Comparison of ENCODE assay signal across 8 cellular contexts in the genomic region with DNA sequence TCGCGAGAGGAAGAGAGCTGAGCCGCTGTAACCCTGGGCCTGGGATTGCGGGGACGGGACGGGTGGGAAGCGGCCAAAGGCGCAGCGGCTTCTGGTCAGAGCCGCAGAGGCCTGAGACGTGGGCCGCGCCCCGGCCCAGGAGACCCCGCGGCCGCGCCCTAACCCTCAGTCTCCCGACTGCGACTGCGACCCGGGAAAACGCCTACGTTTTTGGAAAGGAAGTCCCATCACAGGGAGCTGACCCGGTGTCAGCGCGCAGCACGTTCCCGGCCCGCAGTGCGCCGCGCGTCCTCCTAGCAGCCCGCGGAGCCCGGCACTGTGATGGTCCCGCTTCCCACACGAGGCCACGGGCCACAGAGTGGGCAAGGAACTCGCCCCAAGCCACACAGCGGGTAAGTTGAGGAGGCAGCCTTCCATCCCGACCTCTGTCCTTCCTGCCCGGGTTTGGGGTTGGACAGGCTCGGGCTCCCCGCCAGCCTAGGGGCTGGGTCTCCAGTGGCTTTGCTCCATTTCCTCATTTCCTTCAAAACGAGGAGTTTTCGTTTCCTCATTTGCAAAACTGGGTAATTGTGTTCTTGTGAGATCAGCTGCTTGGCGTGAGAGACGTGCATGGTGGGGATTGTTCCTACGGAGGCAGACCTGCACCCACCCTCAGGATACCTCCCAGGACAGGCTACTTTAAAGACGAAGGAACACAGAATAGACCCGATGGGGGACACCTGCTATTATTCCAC. TPM values are rescaled to one million over a fixed set of nuclear protein-coding genes. Genes with fewer than 3 reads are reported as not detected.
DNase-seq lines count a peak whose midpoint lies in the region; ATAC-seq and TF ChIP-seq lines count a peak whose summit lies in the region.

No MANE protein-coding gene starts in this region.

- peak overlapping the region; percentile 49 to 55 for H3K4me3 ChIP-seq in right atrium auricular region

- POLR2A ChIA-PET in WTC11 (lab: Charles Lee), result interaction anchor here (0.6 to 0.8 kb wide), 4 partner anchors 54 to 281 kb away, joined by 3 to 13 read pairs (median 4); no protein-coding TSS in a partner anchor

- TF ChIP-seq CTCF in GM13976 (IDR thresholded peaks at IDR 0.05; ENCODE audit: borderline replicate concordance, control extremely low read depth, extremely low read depth, insufficient read depth, missing control alignments) (no peak), WTC11 (IDR thresholded peaks at IDR 0.05) (no peak), right atrium auricular region (IDR thresholded peaks at IDR 0.05) (no peak)

- CTCF ChIA-PET in WTC11 (lab: Charles Lee), result interaction anchor here (0.7 to 2.8 kb wide), 10 partner anchors 12 to 407 kb away, joined by 3 to 22 read pairs (median 3); no protein-coding TSS in a partner anchor

- H3K27me3 ChIP-seq in right atrium auricular region, result no peaks in the 10 kb centered on the region

- peak; percentile 80 for ATAC-seq in WTC11
- peak; percentile 77 for ATAC-seq in sciatic nerve
- ATAC-seq in HG03457 (IDR thresholded peaks at IDR 0.05; ENCODE audit: unreplicated experiment), result no peak
- ATAC-seq in activated T-cell treated with anti-CD3 and anti-CD28 coated beads, Interleukin-2, amount 50 U/mL, for 4 hours, result no peak

- no peaks in the 10 kb centered on the region for H3K36me3 Mint-ChIP-seq in WTC11
- H3K36me3 Mint-ChIP-seq in activated T-cell treated with anti-CD3 and anti-CD28 coated beads, Interleukin-2, amount 50 U/mL, for 4 hours (ENCODE audit: insufficient read depth), result no peaks in the 10 kb centered on the region

- H3K4me1 Mint-ChIP-seq in WTC11, result peaks cover 10% of the 10 kb centered on the region
- peaks cover 3% of the 10 kb centered on the region for H3K4me1 Mint-ChIP-seq in activated T-cell treated with anti-CD3 and anti-CD28 coated beads, Interleukin-2, amount 50 U/mL, for 4 hours (ENCODE audit: low read depth)

- peaks cover 0 to 31% of the 10 kb centered on the region in 2 donors for H3K4me1 ChIP-seq in right atrium auricular region

- H3K27ac Mint-ChIP-seq in WTC11, result no peak overlapping the region

- no peaks in the 10 kb centered on the region for H3K36me3 ChIP-seq in right atrium auricular region

- in situ Hi-C loops in GM13976 (cut with MboI; ENCODE audit: low sequenced_read_pairs, unreplicated experiment), result no loop called here

- H3K9me3 ChIP-seq in right atrium auricular region, result no peaks in the 10 kb centered on the region

- H3K27me3 Mint-ChIP-seq in WTC11 (ENCODE audit: low read depth), result peaks cover 55% of the 10 kb centered on the region
- H3K27me3 Mint-ChIP-seq in activated T-cell treated with anti-CD3 and anti-CD28 coated beads, Interleukin-2, amount 50 U/mL, for 4 hours (ENCODE audit: low read depth), result peaks cover 69% of the 10 kb centered on the region

- peaks cover 28% of the 10 kb centered on the region for H3K9me3 Mint-ChIP-seq in WTC11
- H3K9me3 Mint-ChIP-seq in activated T-cell treated with anti-CD3 and anti-CD28 coated beads, Interleukin-2, amount 50 U/mL, for 4 hours, result peaks cover 11% of the 10 kb centered on the region

- peak; percentile 53 for DNase-seq in GM13976 (ENCODE audit: low spot score)
- peak; percentile 52 for DNase-seq in WTC11 (ENCODE audit: low spot score)
- DNase-seq in right atrium auricular region (ENCODE audit: low spot score), result peak; percentile 63
- DNase-seq in sciatic nerve (ENCODE audit: low spot score), result peak; percentile 72
- no peak for DNase-seq in NCI-H146 treated with DMSO at 0.1 percent for 48 hours (lab: John Stamatoyannopoulos, UW; ENCODE audit: unreplicated experiment)
- no peak for DNase-seq in activated T-cell treated with anti-CD3 and anti-CD28 coated beads, Interleukin-2, amount 50 U/mL, for 4 hours
- no peak for DNase-seq in NCI-H2029 (lab: John Stamatoyannopoulos, UW)

- peak overlapping the region; percentile 57 for H3K4me3 Mint-ChIP-seq in WTC11
- no peak overlapping the region for H3K4me3 Mint-ChIP-seq in activated T-cell treated with anti-CD3 and anti-CD28 coated beads, Interleukin-2, amount 50 U/mL, for 4 hours

- intact Hi-C loops in sciatic nerve (cut with DNase I), result no loop called here

- peak overlapping the region; percentile 76 to 79 for H3K27ac ChIP-seq in right atrium auricular region

TF ChIP-seq in WTC11, 78 proteins besides CTCF, POLR2A, EP300 and RAD21:
- TF ChIP-seq JAZF1 (CRISPR knock-in tag; IDR thresholded peaks at IDR 0.05) (no peak), FOXJ3 (CRISPR knock-in tag; IDR thresholded peaks at IDR 0.05; ENCODE audit: borderline replicate concordance) (no peak), MXD4 (CRISPR knock-in tag; IDR thresholded peaks at IDR 0.05; ENCODE audit: borderline replicate concordance) (no peak), ZNF263 (CRISPR knock-in tag; IDR thresholded peaks at IDR 0.05; ENCODE audit: low read depth) (no peak), ZBTB21 (CRISPR knock-in tag; IDR thresholded peaks at IDR 0.05; ENCODE audit: borderline replicate concordance) (no peak)
- TF ChIP-seq, protein P1, sequence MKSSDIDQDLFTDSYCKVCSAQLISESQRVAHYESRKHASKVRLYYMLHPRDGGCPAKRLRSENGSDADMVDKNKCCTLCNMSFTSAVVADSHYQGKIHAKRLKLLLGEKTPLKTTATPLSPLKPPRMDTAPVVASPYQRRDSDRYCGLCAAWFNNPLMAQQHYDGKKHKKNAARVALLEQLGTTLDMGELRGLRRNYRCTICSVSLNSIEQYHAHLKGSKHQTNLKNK (CRISPR knock-in tag; IDR thresholded peaks at IDR 0.05), result no peak
- TF ChIP-seq, protein P2, sequence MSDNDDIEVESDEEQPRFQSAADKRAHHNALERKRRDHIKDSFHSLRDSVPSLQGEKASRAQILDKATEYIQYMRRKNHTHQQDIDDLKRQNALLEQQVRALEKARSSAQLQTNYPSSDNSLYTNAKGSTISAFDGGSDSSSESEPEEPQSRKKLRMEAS (CRISPR knock-in tag; IDR thresholded peaks at IDR 0.05), result peak; percentile 60; the same call in 1 of the 2 replicates
- TF ChIP-seq, protein P3, sequence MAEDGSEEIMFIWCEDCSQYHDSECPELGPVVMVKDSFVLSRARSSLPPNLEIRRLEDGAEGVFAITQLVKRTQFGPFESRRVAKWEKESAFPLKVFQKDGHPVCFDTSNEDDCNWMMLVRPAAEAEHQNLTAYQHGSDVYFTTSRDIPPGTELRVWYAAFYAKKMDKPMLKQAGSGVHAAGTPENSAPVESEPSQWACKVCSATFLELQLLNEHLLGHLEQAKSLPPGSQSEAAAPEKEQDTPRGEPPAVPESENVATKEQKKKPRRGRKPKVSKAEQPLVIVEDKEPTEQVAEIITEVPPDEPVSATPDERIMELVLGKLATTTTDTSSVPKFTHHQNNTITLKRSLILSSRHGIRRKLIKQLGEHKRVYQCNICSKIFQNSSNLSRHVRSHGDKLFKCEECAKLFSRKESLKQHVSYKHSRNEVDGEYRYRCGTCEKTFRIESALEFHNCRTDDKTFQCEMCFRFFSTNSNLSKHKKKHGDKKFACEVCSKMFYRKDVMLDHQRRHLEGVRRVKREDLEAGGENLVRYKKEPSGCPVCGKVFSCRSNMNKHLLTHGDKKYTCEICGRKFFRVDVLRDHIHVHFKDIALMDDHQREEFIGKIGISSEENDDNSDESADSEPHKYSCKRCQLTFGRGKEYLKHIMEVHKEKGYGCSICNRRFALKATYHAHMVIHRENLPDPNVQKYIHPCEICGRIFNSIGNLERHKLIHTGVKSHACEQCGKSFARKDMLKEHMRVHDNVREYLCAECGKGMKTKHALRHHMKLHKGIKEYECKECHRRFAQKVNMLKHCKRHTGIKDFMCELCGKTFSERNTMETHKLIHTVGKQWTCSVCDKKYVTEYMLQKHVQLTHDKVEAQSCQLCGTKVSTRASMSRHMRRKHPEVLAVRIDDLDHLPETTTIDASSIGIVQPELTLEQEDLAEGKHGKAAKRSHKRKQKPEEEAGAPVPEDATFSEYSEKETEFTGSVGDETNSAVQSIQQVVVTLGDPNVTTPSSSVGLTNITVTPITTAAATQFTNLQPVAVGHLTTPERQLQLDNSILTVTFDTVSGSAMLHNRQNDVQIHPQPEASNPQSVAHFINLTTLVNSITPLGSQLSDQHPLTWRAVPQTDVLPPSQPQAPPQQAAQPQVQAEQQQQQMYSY (CRISPR knock-in tag; IDR thresholded peaks at IDR 0.05), result 0 out of 2 replicates have a peak, but pooled peaks have one; percentile 6
- TF ChIP-seq, protein P4, sequence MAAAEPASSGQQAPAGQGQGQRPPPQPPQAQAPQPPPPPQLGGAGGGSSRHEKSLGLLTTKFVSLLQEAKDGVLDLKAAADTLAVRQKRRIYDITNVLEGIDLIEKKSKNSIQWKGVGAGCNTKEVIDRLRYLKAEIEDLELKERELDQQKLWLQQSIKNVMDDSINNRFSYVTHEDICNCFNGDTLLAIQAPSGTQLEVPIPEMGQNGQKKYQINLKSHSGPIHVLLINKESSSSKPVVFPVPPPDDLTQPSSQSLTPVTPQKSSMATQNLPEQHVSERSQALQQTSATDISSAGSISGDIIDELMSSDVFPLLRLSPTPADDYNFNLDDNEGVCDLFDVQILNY (CRISPR knock-in tag; IDR thresholded peaks at IDR 0.05), result no peak
TF ChIP-seq in WTC11: peak in this region for 2.

RNA-seq across cellular contexts. Expression of a gene that starts 1.2 kb away (rescaled TPM):
- total RNA-seq in WTC11 (2021) (0.57 to 1.7 TPM (median 1.1 TPM) in 3 replicates), right atrium auricular region (100 to 1,000 TPM in 1 of 2 donors, 10 to 100 TPM in 1; 74.4 to 137 TPM), sciatic nerve (145 TPM)
- total RNA-seq in activated T-cell treated with anti-CD3 and anti-CD28 coated beads, Interleukin-2, amount 50 U/mL, for 4 hours, result under 1 TPM; 0.26 to 0.94 (median 0.71) TPM

RNA-seq across cellular contexts. Expression of a gene that starts 51.4 kb away (rescaled TPM):
- total RNA-seq in WTC11 (2021), result 75.2 to 81.5 TPM (median 81.4 TPM) in 3 replicates
- total RNA-seq in right atrium auricular region, result 10 to 100 TPM; 82.5 to 96.5 TPM
- total RNA-seq in sciatic nerve, result 44.7 TPM
- total RNA-seq in activated T-cell treated with anti-CD3 and anti-CD28 coated beads, Interleukin-2, amount 50 U/mL, for 4 hours, result 100 to 1,000 TPM in 2 of 3 donors, 10 to 100 TPM in 1; 96.5 to 121 (median 113) TPM

Comparison
In these comparisons a context has a peak if more than half of its experiments do, and no peak if none do; other contexts are left out.
1. DNase-seq: peak in GM13976 (single experiment), WTC11 (single experiment), right atrium auricular region (single experiment) and sciatic nerve (single experiment); none in NCI-H146 treated with DMSO at 0.1 percent for 48 hours (single experiment), activated T-cell treated with anti-CD3 and anti-CD28 coated beads, Interleukin-2, amount 50 U/mL, for 4 hours (single experiment) and NCI-H2029 (single experiment).
2. ATAC-seq: peak in WTC11 (single experiment) and sciatic nerve (single experiment); none in HG03457 (single experiment) and activated T-cell treated with anti-CD3 and anti-CD28 coated beads, Interleukin-2, amount 50 U/mL, for 4 hours (0 of 2).
3. RNA of a gene that starts 1.2 kb away (total RNA-seq): 145 TPM in sciatic nerve (single experiment) and 74.4 to 137 TPM in right atrium auricular region; 0.57 to 1.7 TPM in WTC11 and 0.26 to 0.94 TPM in activated T-cell treated with anti-CD3 and anti-CD28 coated beads, Interleukin-2, amount 50 U/mL, for 4 hours; every median in the first group is over 10 times any median in the second.